8 cellular contexts compared by ENCODE assay signal in genomic region chr18:61892683-61893303, GRCh38. TPM values are rescaled to one million over a fixed set of nuclear protein-coding genes. Genes with fewer than 3 reads are reported as not detected.
DNase-seq lines count a peak whose midpoint lies in the region; ATAC-seq and TF ChIP-seq lines count a peak whose summit lies in the region.

RNF152 (minus strand) TSS chr18:61893007; CDS start chr18:61816463, 76,544 bp downstream.

- H3K27ac Mint-ChIP-seq in Caco-2 (ENCODE audit: unreplicated experiment) = no peak within 1 kb of the TSS
- H3K27ac Mint-ChIP-seq in activated T-helper 17 cell treated with anti-CD3 and anti-CD28 coated beads, Interleukin-2, amount 50 U/mL, for 72 hours = no peak within 1 kb of the TSS
- H3K27ac Mint-ChIP-seq in natural killer cell treated with Interleukin-12 subunit alpha and Interleukin-12 subunit beta and Interleukin-15 and Interleukin-18, amount 100 ng/mL, for 72 hours = no peak within 1 kb of the TSS
- peak within 1 kb of the TSS; percentile 66 for H3K27ac Mint-ChIP-seq in type B pancreatic cell

- H3K27me3 Mint-ChIP-seq in Caco-2 (ENCODE audit: insufficient read depth, unreplicated experiment) (no peaks in the 10 kb centered on the region), type B pancreatic cell (peaks cover 4% of the 10 kb centered on the region)
- H3K27me3 Mint-ChIP-seq in activated T-helper 17 cell treated with anti-CD3 and anti-CD28 coated beads, Interleukin-2, amount 50 U/mL, for 72 hours = peaks cover 17% of the 10 kb centered on the region
- H3K27me3 Mint-ChIP-seq in natural killer cell treated with Interleukin-12 subunit alpha and Interleukin-12 subunit beta and Interleukin-15 and Interleukin-18, amount 100 ng/mL, for 72 hours = peaks cover 36 to 43% of the 10 kb centered on the region in 2 donors

- CTCF ChIA-PET in Caco-2 (lab: Charles Lee) = no interaction called here

- H3K9me3 ChIP-seq in Caco-2 = no peaks in the 10 kb centered on the region

- H3K36me3 ChIP-seq in Caco-2 (ENCODE audit: control insufficient read depth, insufficient read depth, low read length) = no peaks in the 10 kb centered on the region

- no TSS peak for BruUV-seq in Caco-2 (replicated peaks; lab: Mats Ljungman, UMichigan)

- H3K4me1 Mint-ChIP-seq in Caco-2 (ENCODE audit: low read depth, unreplicated experiment) = no peaks in the 10 kb centered on the region
- H3K4me1 Mint-ChIP-seq in activated T-helper 17 cell treated with anti-CD3 and anti-CD28 coated beads, Interleukin-2, amount 50 U/mL, for 72 hours = no peaks in the 10 kb centered on the region
- H3K4me1 Mint-ChIP-seq in natural killer cell treated with Interleukin-12 subunit alpha and Interleukin-12 subunit beta and Interleukin-15 and Interleukin-18, amount 100 ng/mL, for 72 hours (ENCODE audit: low read depth in 2 of 2) = peaks cover 10 to 11% of the 10 kb centered on the region in 2 donors
- peaks cover 30% of the 10 kb centered on the region for H3K4me1 Mint-ChIP-seq in type B pancreatic cell (ENCODE audit: unreplicated experiment)

- H3K4me3 Mint-ChIP-seq in Caco-2 (ENCODE audit: unreplicated experiment) (peak within 1 kb of the TSS; percentile 75), type B pancreatic cell (peak within 1 kb of the TSS; percentile 95)
- H3K4me3 Mint-ChIP-seq in activated T-helper 17 cell treated with anti-CD3 and anti-CD28 coated beads, Interleukin-2, amount 50 U/mL, for 72 hours = peak within 1 kb of the TSS; percentile 76
- H3K4me3 Mint-ChIP-seq in natural killer cell treated with Interleukin-12 subunit alpha and Interleukin-12 subunit beta and Interleukin-15 and Interleukin-18, amount 100 ng/mL, for 72 hours = peak within 1 kb of the TSS; percentile 83

- intact Hi-C loops in Caco-2 (cut with micrococcal nuclease; ENCODE audit: unreplicated experiment) = loop anchor here (1.0 to 5.0 kb wide), 3 partner anchors 180 to 310 kb away; no protein-coding TSS in a partner anchor

- H3K9me3 Mint-ChIP-seq in Caco-2 (ENCODE audit: unreplicated experiment) (no peaks in the 10 kb centered on the region), type B pancreatic cell (no peaks in the 10 kb centered on the region)
- H3K9me3 Mint-ChIP-seq in activated T-helper 17 cell treated with anti-CD3 and anti-CD28 coated beads, Interleukin-2, amount 50 U/mL, for 72 hours = no peaks in the 10 kb centered on the region
- H3K9me3 Mint-ChIP-seq in natural killer cell treated with Interleukin-12 subunit alpha and Interleukin-12 subunit beta and Interleukin-15 and Interleukin-18, amount 100 ng/mL, for 72 hours = no peaks in the 10 kb centered on the region

- ATAC-seq in activated T-helper 17 cell treated with anti-CD3 and anti-CD28 coated beads, Interleukin-2, amount 50 U/mL, for 72 hours (replicated peaks) = no peak
- no peak for ATAC-seq in natural killer cell treated with Interleukin-12 subunit alpha and Interleukin-12 subunit beta and Interleukin-15 and Interleukin-18, amount 100 ng/mL, for 72 hours
- ATAC-seq in HG03039 (IDR thresholded peaks at IDR 0.05; ENCODE audit: unreplicated experiment) = no peak

- no peaks in the 10 kb centered on the region for H3K36me3 Mint-ChIP-seq in Caco-2 (ENCODE audit: insufficient read depth, unreplicated experiment)
- H3K36me3 Mint-ChIP-seq in activated T-helper 17 cell treated with anti-CD3 and anti-CD28 coated beads, Interleukin-2, amount 50 U/mL, for 72 hours (ENCODE audit: low read depth) = no peaks in the 10 kb centered on the region
- H3K36me3 Mint-ChIP-seq in natural killer cell treated with Interleukin-12 subunit alpha and Interleukin-12 subunit beta and Interleukin-15 and Interleukin-18, amount 100 ng/mL, for 72 hours = no peaks in the 10 kb centered on the region
- peaks cover 33% of the 10 kb centered on the region for H3K36me3 Mint-ChIP-seq in type B pancreatic cell

- no peaks in the 10 kb centered on the region for H3K27me3 ChIP-seq in Caco-2 (replicated peaks; ENCODE audit: control insufficient read depth, insufficient read depth, low read length)

- DNase-seq in Caco-2 (peak in 1 of 2 experiments; percentile 0), NCI-H1436 treated with DMSO at 0.1 percent for 48 hours (lab: John Stamatoyannopoulos, UW) (peak; percentile 39), fibroblast of villous mesenchyme (ENCODE audit: low read depth) (peak; percentile 36), type B pancreatic cell (ENCODE audit: extremely low spot score, unreplicated experiment) (peak; percentile 71), HUDEP-2 (lab: John Stamatoyannopoulos, UW; ENCODE audit: unreplicated experiment in 76 of 76) (no peak)
- DNase-seq in natural killer cell treated with Interleukin-12 subunit alpha and Interleukin-12 subunit beta and Interleukin-15 and Interleukin-18, amount 100 ng/mL, for 72 hours (ENCODE audit: low spot score) = no peak

- H3K4me3 ChIP-seq in Caco-2 (ENCODE audit: low read depth, low read length) (peak within 1 kb of the TSS; percentile 58), fibroblast of villous mesenchyme (ENCODE audit: low read depth, low read length) (peak within 1 kb of the TSS; percentile 82)

- TF ChIP-seq CTCF in Caco-2 (IDR thresholded peaks at IDR 0.05; ENCODE audit: insufficient read depth in 1 of 2, low read depth in 1 of 2, low read length in 1 of 2, severe bottlenecking in 1 of 2, unreplicated experiment in 1 of 2) = no peak
- TF ChIP-seq CTCF in fibroblast of villous mesenchyme (IDR thresholded peaks at IDR 0.05; ENCODE audit: insufficient read depth, low read depth, low read length) = peak; percentile 10
- peak; percentile 33 for TF ChIP-seq CTCF in type B pancreatic cell (conservative IDR thresholded peaks at IDR 0.05)

- POLR2A ChIA-PET in Caco-2 (lab: Charles Lee) = no interaction called here

- no peaks in the 10 kb centered on the region for H3K4me1 ChIP-seq in Caco-2

RNA-seq across cellular contexts. Expression of gene RNF152, which starts in this region (rescaled TPM):
- total RNA-seq in Caco-2 (2022) (2.1 and 2.4 TPM in 2 replicates), fibroblast of villous mesenchyme (11.7 and 17.4 TPM in 2 replicates), type B pancreatic cell (ENCODE audit: low replicate concordance) (23.6 and 28.9 TPM in 2 replicates)
- total RNA-seq in activated T-helper 17 cell treated with anti-CD3 and anti-CD28 coated beads, Interleukin-2, amount 50 U/mL, for 72 hours = under 1 TPM in 1 of 2 donors, not detected in 1; 0.11 TPM
- under 1 TPM; 0.73 to 0.95 TPM for total RNA-seq in natural killer cell treated with Interleukin-12 subunit alpha and Interleukin-12 subunit beta and Interleukin-15 and Interleukin-18, amount 100 ng/mL, for 72 hours

Comparison
In these comparisons a context has a peak if more than half of its experiments do, and no peak if none do; other contexts are left out.
1. DNase-seq: peak in NCI-H1436 treated with DMSO at 0.1 percent for 48 hours (single experiment), fibroblast of villous mesenchyme (single experiment) and type B pancreatic cell (single experiment); none in natural killer cell treated with Interleukin-12 subunit alpha and Interleukin-12 subunit beta and Interleukin-15 and Interleukin-18, amount 100 ng/mL, for 72 hours (single experiment) and HUDEP-2 (0 of 76).
2. CTCF ChIP-seq: peak in fibroblast of villous mesenchyme (single experiment) and type B pancreatic cell (single experiment); none in Caco-2 (0 of 2).
3. Peak in every context shown above with its lines, with median percentiles within 50 percentile points of each other: H3K4me3 Mint-ChIP-seq.